Comparison of ENCODE assay signal across 14 cellular contexts in genomic region chr12:53391667-53392244, GRCh38. TPM values are rescaled to one million over a fixed set of nuclear protein-coding genes. Genes with fewer than 3 reads are reported as not detected.
A peak's percentile ranks its signal among the peaks of the same experiment; 100 is the strongest.
DNase-seq lines count a peak whose midpoint lies in the region; ATAC-seq and TF ChIP-seq lines count a peak whose summit lies in the region.
"Had no signal": no experiment of that assay in that cellular context is flagged by ENCODE, and none has a peak within 500 bp of the region (broad histone marks: within the 10 kb centered on the region; RNA-seq: fewer than 3 reads in every experiment).

No MANE protein-coding gene starts in this region.

- no peak for TF ChIP-seq EP300 in esophagus muscularis mucosa (IDR thresholded peaks at IDR 0.05)

- H3K27me3 ChIP-seq in esophagus muscularis mucosa, result no peaks in the 10 kb centered on the region
- H3K27me3 ChIP-seq: tibial artery had no signal

- H3K36me3 Mint-ChIP-seq in natural killer cell (no peaks in the 10 kb centered on the region), osteocyte (ENCODE audit: unreplicated experiment) (peaks cover 12% of the 10 kb centered on the region)
- H3K36me3 Mint-ChIP-seq in natural killer cell treated with Interleukin-12 subunit alpha and Interleukin-12 subunit beta and Interleukin-15 and Interleukin-18, amount 100 ng/mL, for 72 hours, result no peaks in the 10 kb centered on the region

- H3K27ac ChIP-seq in esophagus muscularis mucosa (replicated peaks in 1 of 4), result peak overlapping the region; percentile 77 to 80 (median 78)

- intact Hi-C loops in natural killer cell (cut with micrococcal nuclease), result no loop called here
- intact Hi-C loops in esophagus muscularis mucosa (cut with DNase I), result no loop called here

- peaks cover 6 to 24% (median 18%) of the 10 kb centered on the region in 4 donors for H3K36me3 ChIP-seq in esophagus muscularis mucosa

- H3K27ac Mint-ChIP-seq in natural killer cell, result peak overlapping the region; percentile 26 to 49
- no peak overlapping the region for H3K27ac Mint-ChIP-seq in natural killer cell treated with Interleukin-12 subunit alpha and Interleukin-12 subunit beta and Interleukin-15 and Interleukin-18, amount 100 ng/mL, for 72 hours
- H3K27ac Mint-ChIP-seq in osteocyte (ENCODE audit: unreplicated experiment), result peak overlapping the region; percentile 84
- H3K27ac Mint-ChIP-seq: dendritic cell treated with granulocyte-macrophage colony-stimulating factor and Interleukin-4, amounts not matched to agents 40 ng/mL and 50 ng/mL, for 4 days had no signal

- ATAC-seq in natural killer cell (no peak), HG03135 (IDR thresholded peaks at IDR 0.05; ENCODE audit: unreplicated experiment) (no peak)
- ATAC-seq in natural killer cell treated with Interleukin-12 subunit alpha and Interleukin-12 subunit beta and Interleukin-15 and Interleukin-18, amount 100 ng/mL, for 72 hours, result no peak

- no peak overlapping the region for H3K4me3 ChIP-seq in esophagus muscularis mucosa
- H3K4me3 ChIP-seq: tibial artery had no signal

- 68% methylated on average over 10 of the region's 10 CpGs for WGBS in esophagus muscularis mucosa

- no peaks in the 10 kb centered on the region for H3K9me3 ChIP-seq in esophagus muscularis mucosa
- H3K9me3 ChIP-seq: tibial artery had no signal

- H3K4me1 Mint-ChIP-seq in natural killer cell, result peaks cover 26 to 40% of the 10 kb centered on the region in 2 donors
- H3K4me1 Mint-ChIP-seq in natural killer cell treated with Interleukin-12 subunit alpha and Interleukin-12 subunit beta and Interleukin-15 and Interleukin-18, amount 100 ng/mL, for 72 hours (ENCODE audit: low read depth in 2 of 2), result peaks cover 24 to 28% of the 10 kb centered on the region in 2 donors
- H3K4me1 Mint-ChIP-seq in osteocyte (ENCODE audit: unreplicated experiment), result peaks cover 48% of the 10 kb centered on the region

- no peaks in the 10 kb centered on the region for H3K9me3 Mint-ChIP-seq in natural killer cell
- no peaks in the 10 kb centered on the region for H3K9me3 Mint-ChIP-seq in natural killer cell treated with Interleukin-12 subunit alpha and Interleukin-12 subunit beta and Interleukin-15 and Interleukin-18, amount 100 ng/mL, for 72 hours
- no peaks in the 10 kb centered on the region for H3K9me3 Mint-ChIP-seq in osteocyte (ENCODE audit: unreplicated experiment)
- H3K9me3 Mint-ChIP-seq: dendritic cell treated with granulocyte-macrophage colony-stimulating factor and Interleukin-4, amounts not matched to agents 40 ng/mL and 50 ng/mL, for 4 days had no signal

- no peak overlapping the region for H3K4me3 Mint-ChIP-seq in natural killer cell
- no peak overlapping the region for H3K4me3 Mint-ChIP-seq in natural killer cell treated with Interleukin-12 subunit alpha and Interleukin-12 subunit beta and Interleukin-15 and Interleukin-18, amount 100 ng/mL, for 72 hours
- H3K4me3 Mint-ChIP-seq in osteocyte (ENCODE audit: unreplicated experiment), result peak overlapping the region; percentile 33
- H3K4me3 Mint-ChIP-seq: dendritic cell treated with granulocyte-macrophage colony-stimulating factor and Interleukin-4, amounts not matched to agents 40 ng/mL and 50 ng/mL, for 4 days had no signal

- no peaks in the 10 kb centered on the region for H3K27me3 Mint-ChIP-seq in natural killer cell (ENCODE audit: low read depth in 2 of 2)
- H3K27me3 Mint-ChIP-seq in natural killer cell treated with Interleukin-12 subunit alpha and Interleukin-12 subunit beta and Interleukin-15 and Interleukin-18, amount 100 ng/mL, for 72 hours, result no peaks in the 10 kb centered on the region
- no peaks in the 10 kb centered on the region for H3K27me3 Mint-ChIP-seq in osteocyte (ENCODE audit: unreplicated experiment)
- H3K27me3 Mint-ChIP-seq: dendritic cell treated with granulocyte-macrophage colony-stimulating factor and Interleukin-4, amounts not matched to agents 40 ng/mL and 50 ng/mL, for 4 days had no signal

- H3K4me1 ChIP-seq in esophagus muscularis mucosa, result peaks cover 36 to 68% (median 61%) of the 10 kb centered on the region in 4 donors

- no peak for TF ChIP-seq POLR2A in esophagus muscularis mucosa (IDR thresholded peaks at IDR 0.05; ENCODE audit: low read depth)

- TF ChIP-seq CTCF in natural killer cell (IDR thresholded peaks at IDR 0.05) (no peak), esophagus muscularis mucosa (IDR thresholded peaks at IDR 0.05) (no peak), osteocyte (IDR thresholded peaks at IDR 0.05) (no peak)

- DNase-seq in natural killer cell (no peak), esophagus muscularis mucosa (ENCODE audit: extremely low spot score) (no peak), osteocyte (ENCODE audit: extremely low spot score, unreplicated experiment) (no peak), SKM-1 (lab: John Stamatoyannopoulos, UW; ENCODE audit: unreplicated experiment) (no peak), ureter (ENCODE audit: low spot score) (no peak)
- DNase-seq in natural killer cell treated with Interleukin-12 subunit alpha and Interleukin-12 subunit beta and Interleukin-15 and Interleukin-18, amount 100 ng/mL, for 72 hours (ENCODE audit: low spot score), result no peak
- DNase-seq in NK-92 treated with Interleukin-12 subunit alpha and Interleukin-12 subunit beta, amount 100 ng/mL, for 24 hours (lab: John Stamatoyannopoulos, UW), result no peak
- DNase-seq: activated CD4-positive, CD25-positive, alpha-beta regulatory T cell; small intestine had no signal

RNA-seq across cellular contexts. Expression of gene SP1, which starts 11.8 kb away (rescaled TPM):
- 10 to 100 TPM; 84.6 to 96.3 (median 88.5) TPM for total RNA-seq in natural killer cell
- total RNA-seq in natural killer cell treated with Interleukin-12 subunit alpha and Interleukin-12 subunit beta and Interleukin-15 and Interleukin-18, amount 100 ng/mL, for 72 hours, result 10 to 100 TPM; 56.8 to 68.1 TPM
- 10 to 100 TPM; 54.0 to 85.7 (median 72.2) TPM for total RNA-seq in esophagus muscularis mucosa
- total RNA-seq in osteocyte, result 77.0 and 83.3 TPM in 2 replicates
- total RNA-seq in ureter, result 104 TPM

RNA-seq across cellular contexts. Expression of gene AMHR2, which starts 31.9 kb away (rescaled TPM):
- total RNA-seq in natural killer cell, result not detected
- total RNA-seq in natural killer cell treated with Interleukin-12 subunit alpha and Interleukin-12 subunit beta and Interleukin-15 and Interleukin-18, amount 100 ng/mL, for 72 hours, result not detected
- under 1 TPM in 2 of 4 donors, not detected in 2; 0.33 to 0.92 TPM for total RNA-seq in esophagus muscularis mucosa
- total RNA-seq in osteocyte, result not detected in 2 replicates
- not detected for total RNA-seq in ureter
- total RNA-seq: HT1080, kidney had no signal

RNA-seq across cellular contexts. Expression of gene PRR13, which starts 49.8 kb away (rescaled TPM):
- total RNA-seq in natural killer cell (100 to 1,000 TPM; 214 to 233 (median 231) TPM), esophagus muscularis mucosa (10 to 100 TPM; 47.8 to 77.6 (median 65.3) TPM), osteocyte (102 and 105 TPM in 2 replicates), ureter (210 TPM)
- 100 to 1,000 TPM; 206 to 353 TPM for total RNA-seq in natural killer cell treated with Interleukin-12 subunit alpha and Interleukin-12 subunit beta and Interleukin-15 and Interleukin-18, amount 100 ng/mL, for 72 hours

RNA-seq across cellular contexts. Expression of gene SP7, which starts 55.6 kb away (rescaled TPM):
- total RNA-seq in natural killer cell (under 1 TPM in 1 of 3 donors, not detected in 2; 0.07 TPM), esophagus muscularis mucosa (not detected), osteocyte (not detected in 2 replicates), ureter (not detected)
- total RNA-seq in natural killer cell treated with Interleukin-12 subunit alpha and Interleukin-12 subunit beta and Interleukin-15 and Interleukin-18, amount 100 ng/mL, for 72 hours, result not detected
- total RNA-seq: HT1080, kidney had no signal

Comparison
In these comparisons a context has a peak if more than half of its experiments do, and no peak if none do; other contexts are left out.
1. H3K27ac Mint-ChIP-seq: peak in natural killer cell (2 of 2) and osteocyte (single experiment); none in natural killer cell treated with Interleukin-12 subunit alpha and Interleukin-12 subunit beta and Interleukin-15 and Interleukin-18, amount 100 ng/mL, for 72 hours (0 of 2).